In genomic region chr20:36468149-36469000, GRCh38 we compare ENCODE assay signal across 1 cellular context.
TF ChIP-seq lines count a peak whose summit lies in the region.

No MANE protein-coding gene starts in this region.

TF ChIP-seq in SK-N-SH, 30 proteins besides CTCF, POLR2A, EP300 and RAD21 (continued from another document):
- TF ChIP-seq REST (IDR thresholded peaks at IDR 0.05; ENCODE audit: low read depth, low read length), result no peak
- TF ChIP-seq PBX3 (IDR thresholded peaks at IDR 0.05), result no peak
- no peak for TF ChIP-seq ELF1 (IDR thresholded peaks at IDR 0.05)
- no peak for TF ChIP-seq TEAD4 (IDR thresholded peaks at IDR 0.05; ENCODE audit: borderline replicate concordance, insufficient read depth)
- TF ChIP-seq YY1 (IDR thresholded peaks at IDR 0.05; ENCODE audit: low read depth), result no peak
